ENCODE assay signal across 23 cellular contexts in the genomic region with DNA sequence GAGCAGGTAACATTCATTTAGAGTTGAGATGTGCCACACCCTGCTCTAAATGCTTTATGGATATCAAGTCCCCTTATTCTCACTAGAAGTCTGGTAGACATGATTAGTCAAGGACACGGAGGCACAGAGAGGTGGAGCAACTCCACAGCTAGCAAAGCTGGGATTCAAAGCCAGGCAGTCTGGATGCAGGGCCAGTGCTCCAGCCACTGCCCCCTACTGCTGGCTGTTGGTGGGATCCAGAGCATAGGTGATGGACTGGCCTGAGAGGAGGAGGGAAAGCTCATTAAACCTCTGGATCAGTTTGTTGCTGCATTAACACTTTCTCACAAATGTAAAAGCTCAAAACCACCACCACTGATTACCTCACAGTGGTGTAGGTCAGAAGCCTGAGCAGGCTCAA. TPM values are rescaled to one million over a fixed set of nuclear protein-coding genes. Genes with fewer than 3 reads are reported as not detected.
A peak's percentile ranks its signal among the peaks of the same experiment; 100 is the strongest.
DNase-seq lines count a peak whose midpoint lies in the region; ATAC-seq, FAIRE-seq and TF ChIP-seq lines count a peak whose summit lies in the region.
"Had no signal": no experiment of that assay in that cellular context is flagged by ENCODE, and none has a peak within 500 bp of the region (broad histone marks: within the 10 kb centered on the region; RNA-seq: fewer than 3 reads in every experiment).

No MANE protein-coding gene starts in this region.

- H3K79me2 ChIP-seq in GM23248 (ENCODE audit: insufficient read depth) = no peaks in the 10 kb centered on the region

- no peaks in the 10 kb centered on the region for H3K27me3 ChIP-seq in heart right ventricle
- H3K27me3 ChIP-seq in WERI-Rb-1 (ENCODE audit: insufficient read depth, low read depth, severe bottlenecking) = no peaks in the 10 kb centered on the region
- H3K27me3 ChIP-seq in GM23248 (replicated peaks; ENCODE audit: insufficient read depth) = no peaks in the 10 kb centered on the region
- H3K27me3 ChIP-seq: adrenal gland; BLaER1 treated with 17β-estradiol and CSF1 and Interleukin-3, amounts not matched to agents 10 nM and 100 nM; upper lobe of left lung had no signal

- intact Hi-C loops in heart right ventricle (cut with DNase I) = no loop called here
- intact Hi-C loops in Right ventricle myocardium superior (cut with DNase I) = no loop called here

- FAIRE-seq in urothelium cell line (lab: Jason Lieb, UNC) = peak; percentile 77
- FAIRE-seq: bronchial epithelial cell, GM18507 had no signal

- H4K20me1 ChIP-seq in GM23248 (ENCODE audit: insufficient read depth) = no peaks in the 10 kb centered on the region
- H4K20me1 ChIP-seq: BLaER1 treated with 17β-estradiol and CSF1 and Interleukin-3, amounts not matched to agents 10 nM and 100 nM had no signal

- in situ Hi-C loops in GM23248 (cut with MboI) = no loop called here

- DNase-seq in heart right ventricle (no peak), Right ventricle myocardium superior (no peak), WERI-Rb-1 (no peak), fibroblast of pulmonary artery (ENCODE audit: low read depth) (no peak), urothelium cell line (ENCODE audit: low spot score) (no peak), NCI-H2081 treated with DMSO at 0.1 percent for 48 hours (lab: John Stamatoyannopoulos, UW) (no peak), GM23248 (no peak)
- no peak for DNase-seq in activated T-cell treated with anti-CD3 and anti-CD28 coated beads, Interleukin-2, amount 50 U/mL, for 48 hours
- DNase-seq: activated gamma-delta T cell, adrenal gland, foreskin fibroblast, H7, NCI-H1048, NCI-H1930, NCI-H226, NCI-H748 treated with DMSO at 0.1 percent for 48 hours, OCI-M1, SHP77 treated with DMSO at 0.1 percent for 48 hours, upper lobe of left lung had no signal

- H3K9me2 ChIP-seq in GM23248 (ENCODE audit: insufficient read depth) = no peaks in the 10 kb centered on the region

- TF ChIP-seq CTCF in heart right ventricle (IDR thresholded peaks at IDR 0.05) = peak in 6 of 9 donors; percentile 17 to 27 (median 24)
- peak; percentile 31; the same call in 1 of the 2 replicates for TF ChIP-seq CTCF in WERI-Rb-1 (IDR thresholded peaks at IDR 0.05; ENCODE audit: low read depth, low read length)
- peak; percentile 9 for TF ChIP-seq CTCF in fibroblast of pulmonary artery (IDR thresholded peaks at IDR 0.05; ENCODE audit: low read length, missing control alignments)

- H2AFZ ChIP-seq in GM23248 = no peak overlapping the region

- WGBS in heart right ventricle, 2 donors = 85 to 94% methylated on average over 1 of the region's 1 CpG
- 100% methylated on average over 1 of the region's 1 CpG for WGBS in GM23248 (ENCODE audit: low coverage in 1 of 2, low lambda C conversion rate in 2 of 2, missing lambda C conversion rate in 2 of 2), 2 experiments

- no peaks in the 10 kb centered on the region for H3K9me3 ChIP-seq in heart right ventricle
- H3K9me3 ChIP-seq in WERI-Rb-1 (ENCODE audit: severe bottlenecking) = no peaks in the 10 kb centered on the region
- no peaks in the 10 kb centered on the region for H3K9me3 ChIP-seq in GM23248 (ENCODE audit: low read depth)
- H3K9me3 ChIP-seq: adrenal gland; BLaER1 treated with 17β-estradiol and CSF1 and Interleukin-3, amounts not matched to agents 10 nM and 100 nM; upper lobe of left lung had no signal

- H3F3A ChIP-seq in GM23248 (ENCODE audit: insufficient read depth) = peaks cover 23% of the 10 kb centered on the region

- H3K4me2 ChIP-seq in GM23248 (ENCODE audit: unreplicated experiment) = no peak overlapping the region
- H3K4me2 ChIP-seq: BLaER1 treated with 17β-estradiol and CSF1 and Interleukin-3, amounts not matched to agents 10 nM and 100 nM; KMS-11 had no signal

- H3K9ac ChIP-seq in GM23248 = no peak overlapping the region
- H3K9ac ChIP-seq: BLaER1 treated with 17β-estradiol and CSF1 and Interleukin-3, amounts not matched to agents 10 nM and 100 nM; KMS-11 had no signal

- H3K27ac ChIP-seq in heart right ventricle = no peak overlapping the region
- no peak overlapping the region for H3K27ac ChIP-seq in WERI-Rb-1
- no peak overlapping the region for H3K27ac ChIP-seq in GM23248
- H3K27ac ChIP-seq: adrenal gland; BLaER1 treated with 17β-estradiol and CSF1 and Interleukin-3, amounts not matched to agents 10 nM and 100 nM; KMS-11; upper lobe of left lung had no signal

- H3K4me3 ChIP-seq in heart right ventricle (no peak overlapping the region), WERI-Rb-1 (ENCODE audit: low read depth, low read length) (no peak overlapping the region), fibroblast of pulmonary artery (replicated peaks; ENCODE audit: low read depth, low read length) (no peak overlapping the region), GM23248 (no peak overlapping the region)
- H3K4me3 ChIP-seq: adrenal gland; BLaER1 treated with 17β-estradiol and CSF1 and Interleukin-3, amounts not matched to agents 10 nM and 100 nM; upper lobe of left lung had no signal

- ATAC-seq in heart right ventricle (peak in 3 of 8 donors; percentile 25 to 49 (median 42)), Right ventricle myocardium superior (ENCODE audit: poor library complexity) (no peak)

- H3K36me3 ChIP-seq in heart right ventricle (peaks cover 0 to 58% (median 26%) of the 10 kb centered on the region in 9 donors), WERI-Rb-1 (peaks cover 19% of the 10 kb centered on the region), GM23248 (ENCODE audit: low read depth) (peaks cover 42% of the 10 kb centered on the region)

- no peaks in the 10 kb centered on the region for H3K4me1 ChIP-seq in heart right ventricle
- no peaks in the 10 kb centered on the region for H3K4me1 ChIP-seq in GM23248 (ENCODE audit: insufficient read depth)
- H3K4me1 ChIP-seq: adrenal gland; BLaER1 treated with 17β-estradiol and CSF1 and Interleukin-3, amounts not matched to agents 10 nM and 100 nM; upper lobe of left lung had no signal

RNA-seq across cellular contexts. Expression of a gene that starts 22.6 kb away (rescaled TPM):
- total RNA-seq in heart right ventricle (10 to 100 TPM; 22.0 to 34.1 (median 24.9) TPM), Right ventricle myocardium superior (25.1 TPM)
- polyA plus RNA-seq in heart right ventricle (10 to 100 TPM; 13.3 to 15.9 TPM), GM23248 (2016; fragmentation: Nextera tagmentation; extraction: Ambion mirVana) (19.1 and 19.9 TPM in 2 replicates)
- total RNA-seq in GM23248 (2014; rRNA removed; shearing (Covaris generic)) = 31.1 and 33.1 TPM in 2 replicates

RNA-seq across cellular contexts. Expression of a gene that starts 43.1 kb away (rescaled TPM):
- total RNA-seq in heart right ventricle (100 to 1,000 TPM; 103 to 158 (median 122) TPM), Right ventricle myocardium superior (120 TPM)
- polyA plus RNA-seq in heart right ventricle (10 to 100 TPM; 32.2 to 36.7 TPM), GM23248 (2016; fragmentation: Nextera tagmentation; extraction: Ambion mirVana) (350 and 364 TPM in 2 replicates)
- total RNA-seq in GM23248 (2014; rRNA removed; shearing (Covaris generic)) = 555 and 556 TPM in 2 replicates
